In genomic region chr9:114078781-114079156, GRCh38 we compare ENCODE assay signal across 22 cellular contexts. TPM values are rescaled to one million over a fixed set of nuclear protein-coding genes. Genes with fewer than 3 reads are reported as not detected.
DNase-seq lines count a peak whose midpoint lies in the region; ATAC-seq, FAIRE-seq and TF ChIP-seq lines count a peak whose summit lies in the region.
"Had no signal": no experiment of that assay in that cellular context is flagged by ENCODE, and none has a peak within 500 bp of the region (broad histone marks: within the 10 kb centered on the region; RNA-seq: fewer than 3 reads in every experiment).

No MANE protein-coding gene starts in this region.

- WGBS in pancreas, 2 donors, result 55 to 61% methylated on average over 7 of the region's 7 CpGs

- POLR2A ChIA-PET in RWPE1 (lab: Yijun Ruan, JAX; ENCODE audit: low non-redundant PET), result no interaction called here

- H3K27me3 Mint-ChIP-seq in activated naive CD8-positive, alpha-beta T cell treated with anti-CD3 and anti-CD28 coated beads, Interleukin-2, amount 50 U/mL, for 24 hours, result peaks cover 12% of the 10 kb centered on the region
- H3K27me3 Mint-ChIP-seq in activated naive CD8-positive, alpha-beta T cell treated with anti-CD3 and anti-CD28 coated beads for 36 hours, result peaks cover 14% of the 10 kb centered on the region

- no peak for DNase-seq in activated naive CD8-positive, alpha-beta T cell treated with anti-CD3 and anti-CD28 coated beads, Interleukin-2, amount 50 U/mL, for 24 hours
- no peak for DNase-seq in activated naive CD8-positive, alpha-beta T cell treated with anti-CD3 and anti-CD28 coated beads for 36 hours
- DNase-seq in kidney (peak; percentile 49), pancreas (no peak), iPS-NIHi11 (ENCODE audit: low spot score) (no peak), RWPE1 (ENCODE audit: low spot score) (no peak), NCI-H2196 (lab: John Stamatoyannopoulos, UW; ENCODE audit: unreplicated experiment) (no peak)
- DNase-seq: CD4-positive, alpha-beta T cell; COR-L47; DMS 273 treated with DMSO at 0.1 percent for 48 hours; DMS79 treated with DMSO at 0.1 percent for 48 hours; H9; HFFc6; Kasumi-1; NCI-H1417; NCI-H1694 treated with DMSO at 0.1 percent for 48 hours; NCI-H2107; SIG-M5 had no signal

- H3K27ac ChIP-seq in kidney (ENCODE audit: low read depth in 2 of 2, low read length in 2 of 2) (no peak overlapping the region), pancreas (peak overlapping the region in 3 of 4 donors; percentile 25 to 67 (median 61)), RWPE1 (no peak overlapping the region)

- H3K4me1 ChIP-seq in kidney (ENCODE audit: control insufficient read depth in 1 of 2, insufficient read depth in 1 of 2, low read depth in 1 of 2, low read length in 2 of 2) (peaks cover 24 to 28% of the 10 kb centered on the region in 2 donors), pancreas (peaks cover 40 to 51% (median 46%) of the 10 kb centered on the region in 3 donors)

- H3K4me3 ChIP-seq in kidney (ENCODE audit: low read length in 2 of 2), result no peak overlapping the region
- no peak overlapping the region for H3K4me3 ChIP-seq in pancreas

- no peak for ATAC-seq in activated naive CD8-positive, alpha-beta T cell treated with anti-CD3 and anti-CD28 coated beads, Interleukin-2, amount 50 U/mL, for 24 hours
- ATAC-seq in pancreas (no peak), HG03442 (IDR thresholded peaks at IDR 0.05; ENCODE audit: unreplicated experiment) (no peak)

- TF ChIP-seq CTCF in kidney (IDR thresholded peaks at IDR 0.05; ENCODE audit: borderline replicate concordance, extremely low read depth, insufficient read depth), result no peak
- no peak for TF ChIP-seq CTCF in pancreas (IDR thresholded peaks at IDR 0.05)
- TF ChIP-seq CTCF in RWPE1 (conservative IDR thresholded peaks at IDR 0.05; ENCODE audit: low read depth), result no peak

- CTCF ChIA-PET in RWPE1 (lab: Yijun Ruan, JAX), result interaction anchor here (0.7 kb wide), 1 partner anchor 29 kb away, joined by 3 read pairs; no protein-coding TSS in a partner anchor

- peak overlapping the region; percentile 21 for H3K27ac Mint-ChIP-seq in activated naive CD8-positive, alpha-beta T cell treated with anti-CD3 and anti-CD28 coated beads, Interleukin-2, amount 50 U/mL, for 24 hours
- H3K27ac Mint-ChIP-seq in activated naive CD8-positive, alpha-beta T cell treated with anti-CD3 and anti-CD28 coated beads for 36 hours, result no peak overlapping the region
- H3K27ac Mint-ChIP-seq: CD4-positive, alpha-beta T cell; H9; HFFc6 had no signal

- no peaks in the 10 kb centered on the region for H3K27me3 ChIP-seq in pancreas

- H3K9me3 Mint-ChIP-seq in activated naive CD8-positive, alpha-beta T cell treated with anti-CD3 and anti-CD28 coated beads, Interleukin-2, amount 50 U/mL, for 24 hours, result no peaks in the 10 kb centered on the region
- no peaks in the 10 kb centered on the region for H3K9me3 Mint-ChIP-seq in activated naive CD8-positive, alpha-beta T cell treated with anti-CD3 and anti-CD28 coated beads for 36 hours
- H3K9me3 Mint-ChIP-seq: CD4-positive, alpha-beta T cell; H9; HFFc6 had no signal

- H3K36me3 ChIP-seq in kidney (ENCODE audit: control insufficient read depth in 1 of 2, insufficient read depth in 2 of 2, low read length in 2 of 2), result no peaks in the 10 kb centered on the region
- no peaks in the 10 kb centered on the region for H3K36me3 ChIP-seq in pancreas

- H3K9ac ChIP-seq in kidney (ENCODE audit: low read length in 2 of 2), result no peak overlapping the region
- H3K9ac ChIP-seq: SK-N-SH had no signal

- H3K4me1 Mint-ChIP-seq in activated naive CD8-positive, alpha-beta T cell treated with anti-CD3 and anti-CD28 coated beads, Interleukin-2, amount 50 U/mL, for 24 hours, result no peaks in the 10 kb centered on the region
- no peaks in the 10 kb centered on the region for H3K4me1 Mint-ChIP-seq in activated naive CD8-positive, alpha-beta T cell treated with anti-CD3 and anti-CD28 coated beads for 36 hours

- intact Hi-C loops in kidney (cut with DNase I) (no loop called here), pancreas (cut with DNase I) (no loop called here)

- H3K9me3 ChIP-seq in kidney (ENCODE audit: control insufficient read depth in 1 of 2, low read length in 2 of 2), result no peaks in the 10 kb centered on the region
- H3K9me3 ChIP-seq in pancreas, result no peaks in the 10 kb centered on the region
- H3K9me3 ChIP-seq: SK-N-SH had no signal

- H3K4me3 Mint-ChIP-seq in activated naive CD8-positive, alpha-beta T cell treated with anti-CD3 and anti-CD28 coated beads, Interleukin-2, amount 50 U/mL, for 24 hours, result no peak overlapping the region
- no peak overlapping the region for H3K4me3 Mint-ChIP-seq in activated naive CD8-positive, alpha-beta T cell treated with anti-CD3 and anti-CD28 coated beads for 36 hours
- H3K4me3 Mint-ChIP-seq: CD4-positive, alpha-beta T cell; H9; HFFc6 had no signal

- no peaks in the 10 kb centered on the region for H3K36me3 Mint-ChIP-seq in activated naive CD8-positive, alpha-beta T cell treated with anti-CD3 and anti-CD28 coated beads, Interleukin-2, amount 50 U/mL, for 24 hours (ENCODE audit: low read depth)
- H3K36me3 Mint-ChIP-seq in activated naive CD8-positive, alpha-beta T cell treated with anti-CD3 and anti-CD28 coated beads for 36 hours, result no peaks in the 10 kb centered on the region

- FAIRE-seq in kidney (lab: Jason Lieb, UNC), result no peak
- no peak for FAIRE-seq in pancreas (lab: Jason Lieb, UNC)

RNA-seq across cellular contexts. Expression of gene AMBP, which starts 0.7 kb away (rescaled TPM):
- total RNA-seq in activated naive CD8-positive, alpha-beta T cell treated with anti-CD3 and anti-CD28 coated beads for 36 hours, result not detected
- 5.3 TPM for total RNA-seq in kidney
- 43.5 TPM for polyA plus RNA-seq in kidney (ENCODE audit: insufficient read depth, low read depth, low replicate concordance)
- 100 to 1,000 TPM in 3 of 6 donors, 10 to 100 TPM in 3; 62.7 to 108 (median 89.2) TPM for total RNA-seq in pancreas
- 100 to 1,000 TPM; 178 to 370 TPM for polyA plus RNA-seq in pancreas
- total RNA-seq: CD4-positive, alpha-beta T cell; HFFc6; MCF 10A had no signal

RNA-seq across cellular contexts. Expression of gene KIF12, which starts 20.3 kb away (rescaled TPM):
- total RNA-seq in activated naive CD8-positive, alpha-beta T cell treated with anti-CD3 and anti-CD28 coated beads for 36 hours, result not detected
- total RNA-seq in kidney (202 TPM), pancreas (100 to 1,000 TPM in 1 of 6 donors, 10 to 100 TPM in 5; 40.4 to 124 (median 58.5) TPM)
- polyA plus RNA-seq in kidney (ENCODE audit: insufficient read depth, low read depth, low replicate concordance) (155 TPM), pancreas (100 to 1,000 TPM; 393 to 605 TPM)
- total RNA-seq: CD4-positive, alpha-beta T cell; HFFc6; MCF 10A; NCI-H460 had no signal

Comparison
In these comparisons a context has a peak if more than half of its experiments do, and no peak if none do; other contexts are left out.
1. H3K27ac ChIP-seq: peak in pancreas (3 of 4); none in kidney (0 of 2) and RWPE1 (single experiment).
2. RNA of gene AMBP, which starts 0.7 kb away (total RNA-seq): 62.7 to 108 TPM in pancreas; 5.3 TPM in kidney (single experiment) and not detected in activated naive CD8-positive, alpha-beta T cell treated with anti-CD3 and anti-CD28 coated beads for 36 hours; every median in the first group is over 10 times any median in the second.
3. RNA of gene KIF12, which starts 20.3 kb away (total RNA-seq): 202 TPM in kidney (single experiment) and 40.4 to 124 TPM in pancreas; not detected in activated naive CD8-positive, alpha-beta T cell treated with anti-CD3 and anti-CD28 coated beads for 36 hours; every median in the first group is over 10 times any median in the second.